ENCODE assay signal across 1 cellular context in the genomic region with DNA sequence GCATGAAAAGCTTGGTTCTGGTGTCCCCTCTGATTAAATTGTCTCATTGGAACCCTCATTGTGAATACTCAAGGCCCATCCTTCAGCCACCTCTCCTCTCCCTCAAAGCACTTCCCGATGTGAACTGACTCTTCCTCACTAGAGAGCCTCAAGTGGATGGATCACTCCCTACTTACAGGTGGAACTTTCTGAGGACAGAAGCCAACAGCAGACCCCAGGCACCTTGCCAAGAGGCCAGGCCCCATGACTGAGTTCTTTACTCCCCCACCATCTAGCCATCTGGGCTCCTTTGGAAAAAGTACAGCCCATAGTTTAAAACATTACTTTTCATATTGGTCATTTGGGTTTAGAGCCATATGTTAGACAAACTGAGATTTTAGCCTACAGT.
TF ChIP-seq lines count a peak whose summit lies in the region.

No MANE protein-coding gene starts in this region.

TF ChIP-seq in WTC11, 78 proteins besides CTCF, POLR2A, EP300 and RAD21 (continued from another document):
- TF ChIP-seq, protein P1, sequence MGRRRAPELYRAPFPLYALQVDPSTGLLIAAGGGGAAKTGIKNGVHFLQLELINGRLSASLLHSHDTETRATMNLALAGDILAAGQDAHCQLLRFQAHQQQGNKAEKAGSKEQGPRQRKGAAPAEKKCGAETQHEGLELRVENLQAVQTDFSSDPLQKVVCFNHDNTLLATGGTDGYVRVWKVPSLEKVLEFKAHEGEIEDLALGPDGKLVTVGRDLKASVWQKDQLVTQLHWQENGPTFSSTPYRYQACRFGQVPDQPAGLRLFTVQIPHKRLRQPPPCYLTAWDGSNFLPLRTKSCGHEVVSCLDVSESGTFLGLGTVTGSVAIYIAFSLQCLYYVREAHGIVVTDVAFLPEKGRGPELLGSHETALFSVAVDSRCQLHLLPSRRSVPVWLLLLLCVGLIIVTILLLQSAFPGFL (CRISPR knock-in tag; IDR thresholded peaks at IDR 0.05; ENCODE audit: borderline replicate concordance), result no peak
- TF ChIP-seq KAT7 (CRISPR knock-in tag; IDR thresholded peaks at IDR 0.05; ENCODE audit: borderline replicate concordance), result no peak
- TF ChIP-seq TEAD4 (CRISPR knock-in tag; IDR thresholded peaks at IDR 0.05), result no peak
- no peak for TF ChIP-seq MYBL2 (CRISPR knock-in tag; IDR thresholded peaks at IDR 0.05)
- no peak for TF ChIP-seq ETV6 (CRISPR knock-in tag; IDR thresholded peaks at IDR 0.05)
- no peak for TF ChIP-seq NR2C2 (CRISPR knock-in tag; IDR thresholded peaks at IDR 0.05)
- TF ChIP-seq ZNF317 (CRISPR knock-in tag; IDR thresholded peaks at IDR 0.05; ENCODE audit: borderline replicate concordance, low read depth), result no peak
TF ChIP-seq in WTC11: peak in this region for 0.
